ENCODE assay signal across 22 cellular contexts in genomic region chr13:30705672-30706071, GRCh38. TPM values are rescaled to one million over a fixed set of nuclear protein-coding genes. Genes with fewer than 3 reads are reported as not detected.
DNase-seq lines count a peak whose midpoint lies in the region; ATAC-seq, FAIRE-seq and TF ChIP-seq lines count a peak whose summit lies in the region.
"Had no signal": no experiment of that assay in that cellular context is flagged by ENCODE, and none has a peak within 500 bp of the region (broad histone marks: within the 10 kb centered on the region; RNA-seq: fewer than 3 reads in every experiment).

No MANE protein-coding gene starts in this region.

- FAIRE-seq in small intestine (lab: Jason Lieb, UNC): no peak
- FAIRE-seq: GM18507, HTR-8/SVneo had no signal

- H3K27me3 ChIP-seq in breast epithelium (no peaks in the 10 kb centered on the region), foreskin keratinocyte (peaks cover 30% of the 10 kb centered on the region), small intestine (ENCODE audit: control insufficient read depth in 2 of 2, insufficient read depth in 2 of 2, low read length in 2 of 2) (no peaks in the 10 kb centered on the region)
- H3K27me3 ChIP-seq: BLaER1, MG63, SJCRH30 had no signal

- no peak for TF ChIP-seq POLR2A in breast epithelium (IDR thresholded peaks at IDR 0.05)

- peak; percentile 65 for DNase-seq in MCF 10A (ENCODE audit: unreplicated experiment)
- no peak for DNase-seq in breast epithelium (ENCODE audit: low spot score in 2 of 2)
- DNase-seq in SW480 (ENCODE audit: low spot score): peak; percentile 87
- peak; percentile 56 to 74 for DNase-seq in foreskin keratinocyte
- no peak for DNase-seq in small intestine
- no peak for DNase-seq in NCI-H524 treated with DMSO at 0.1 percent for 48 hours (lab: John Stamatoyannopoulos, UW)
- DNase-seq in NCI-H146 treated with DMSO at 0.1 percent for 48 hours (lab: John Stamatoyannopoulos, UW; ENCODE audit: unreplicated experiment): no peak
- DNase-seq in DMS79 (lab: John Stamatoyannopoulos, UW): no peak
- DNase-seq: 8988T; CD8-positive, alpha-beta memory T cell; EL; MG63; NCI-H1105; NCI-H1930; NCI-H2171 treated with DMSO at 0.1 percent for 48 hours; NCI-H510A; SJCRH30; T-cell had no signal

- no TSS peak for BruUV-seq in MCF 10A (replicated peaks; lab: Mats Ljungman, UMichigan)

- 68 to 86% (median 71%) methylated on average over 4 of the region's 4 CpGs for WGBS in small intestine, 3 donors

- H3K9me3 ChIP-seq in breast epithelium: no peaks in the 10 kb centered on the region
- no peaks in the 10 kb centered on the region for H3K9me3 ChIP-seq in small intestine (ENCODE audit: control insufficient read depth, low read depth)
- H3K9me3 ChIP-seq: BLaER1, MG63, SJCRH30 had no signal

- CTCF ChIA-PET in MCF 10A (lab: Yijun Ruan, JAX): no interaction called here

- TF ChIP-seq CTCF in MCF 10A (IDR thresholded peaks at IDR 0.05; ENCODE audit: unreplicated experiment) (no peak), breast epithelium (IDR thresholded peaks at IDR 0.05) (no peak), foreskin keratinocyte (conservative IDR thresholded peaks at IDR 0.05) (no peak)

- peaks cover 5% of the 10 kb centered on the region for H3K4me1 Mint-ChIP-seq in MCF 10A (ENCODE audit: insufficient read depth, unreplicated experiment)
- H3K4me1 Mint-ChIP-seq: T-cell had no signal

- H3K27ac ChIP-seq in breast epithelium (no peak overlapping the region), foreskin keratinocyte (no peak overlapping the region), small intestine (ENCODE audit: low read depth in 1 of 2, low read length in 1 of 2) (no peak overlapping the region)
- H3K27ac ChIP-seq: BLaER1, SJCRH30 had no signal

- no peak overlapping the region for H3K4me3 Mint-ChIP-seq in MCF 10A (ENCODE audit: unreplicated experiment)
- H3K4me3 Mint-ChIP-seq: CD8-positive, alpha-beta memory T cell; T-cell had no signal

- H3K36me3 Mint-ChIP-seq in MCF 10A (ENCODE audit: insufficient read depth, unreplicated experiment): no peaks in the 10 kb centered on the region
- H3K36me3 Mint-ChIP-seq: CD8-positive, alpha-beta memory T cell; T-cell had no signal

- no peak overlapping the region for H3K4me3 ChIP-seq in breast epithelium
- no peak overlapping the region for H3K4me3 ChIP-seq in small intestine (ENCODE audit: low read depth in 1 of 2, low read length in 2 of 2)
- H3K4me3 ChIP-seq: BLaER1, MG63, SJCRH30 had no signal

- ATAC-seq in foreskin keratinocyte: peak; percentile 96
- ATAC-seq: HCT116, T-cell had no signal

- no peak overlapping the region for H3K27ac Mint-ChIP-seq in MCF 10A (ENCODE audit: low read depth, unreplicated experiment)
- H3K27ac Mint-ChIP-seq: CD8-positive, alpha-beta memory T cell; T-cell had no signal

- no peaks in the 10 kb centered on the region for H3K36me3 ChIP-seq in breast epithelium
- H3K36me3 ChIP-seq in small intestine (ENCODE audit: control insufficient read depth in 2 of 2, insufficient read depth in 2 of 2, low read length in 2 of 2): no peaks in the 10 kb centered on the region
- H3K36me3 ChIP-seq: BLaER1, MG63, SJCRH30 had no signal

- H3K9me3 Mint-ChIP-seq in MCF 10A (ENCODE audit: unreplicated experiment): no peaks in the 10 kb centered on the region
- H3K9me3 Mint-ChIP-seq: CD8-positive, alpha-beta memory T cell; T-cell had no signal

- H3K4me1 ChIP-seq in breast epithelium (no peaks in the 10 kb centered on the region), foreskin keratinocyte (peaks cover 6% of the 10 kb centered on the region), small intestine (ENCODE audit: control insufficient read depth in 2 of 2, insufficient read depth in 1 of 2, low read depth in 1 of 2, low read length in 1 of 2) (no peaks in the 10 kb centered on the region)

- no peaks in the 10 kb centered on the region for H3K27me3 Mint-ChIP-seq in MCF 10A (ENCODE audit: insufficient read depth, unreplicated experiment)
- H3K27me3 Mint-ChIP-seq: T-cell had no signal

- intact Hi-C loops in MCF 10A (cut with micrococcal nuclease) (no loop called here), breast epithelium (cut with DNase I; ENCODE audit: low total_unique reads) (no loop called here)

- POLR2A ChIA-PET in MCF 10A (lab: Yijun Ruan, JAX): interaction anchor here (0.9 kb wide), 1 partner anchor 89 kb away, joined by 3 read pairs; no protein-coding TSS in a partner anchor

RNA-seq across cellular contexts. Expression of gene ALOX5AP, which starts 29.7 kb away (rescaled TPM):
- total RNA-seq in MCF 10A (2022): 0.83 and 1.5 TPM in 2 replicates
- 10 to 100 TPM; 32.1 to 47.4 (median 37.9) TPM for total RNA-seq in breast epithelium
- total RNA-seq in foreskin keratinocyte: 0.35 and 0.41 TPM in 2 replicates
- 0.20 and 0.66 TPM in 2 replicates for polyA plus RNA-seq in foreskin keratinocyte
- polyA plus RNA-seq in small intestine: 10 to 100 TPM; 14.3 to 36.1 (median 18.6) TPM

Comparison
In these comparisons a context has a peak if more than half of its experiments do, and no peak if none do; other contexts are left out.
1. DNase-seq: peak in MCF 10A (single experiment), SW480 (single experiment) and foreskin keratinocyte (2 of 2); none in breast epithelium (0 of 2), small intestine (single experiment), NCI-H524 treated with DMSO at 0.1 percent for 48 hours (single experiment), NCI-H146 treated with DMSO at 0.1 percent for 48 hours (single experiment) and DMS79 (single experiment).
2. RNA of gene ALOX5AP, which starts 29.7 kb away (total RNA-seq): 32.1 to 47.4 TPM in breast epithelium; 0.83 to 1.5 TPM in MCF 10A and 0.35 to 0.41 TPM in foreskin keratinocyte; every median in the first group is over 10 times any median in the second.